18 cellular contexts compared by ENCODE assay signal in genomic region chr2:176093889-176094232, GRCh38. TPM values are rescaled to one million over a fixed set of nuclear protein-coding genes. Genes with fewer than 3 reads are reported as not detected.
DNase-seq lines count a peak whose midpoint lies in the region; ATAC-seq and TF ChIP-seq lines count a peak whose summit lies in the region.
"Had no signal": no experiment of that assay in that cellular context is flagged by ENCODE, and none has a peak within 500 bp of the region (broad histone marks: within the 10 kb centered on the region; RNA-seq: fewer than 3 reads in every experiment).

No MANE protein-coding gene starts in this region.

- H2AFZ ChIP-seq in OCI-LY7 (ENCODE audit: low read length): no peak overlapping the region

- H3K4me3 Mint-ChIP-seq in stimulated activated naive CD8-positive, alpha-beta T cell treated with anti-CD3 and anti-CD28 coated beads, Interleukin-15, Interleukin-2, amounts not matched to agents 100 ng/mL and 50 ng/mL, for 24 hours: peak overlapping the region; percentile 32
- peak overlapping the region in 1 of 2 donors; percentile 47 for H3K4me3 Mint-ChIP-seq in stimulated activated naive CD8-positive, alpha-beta T cell treated with anti-CD3 and anti-CD28 coated beads, Interleukin-15, amount 100 ng/mL, for 72 hours
- peak overlapping the region in 4 of 5 donors; percentile 1 to 57 (median 6) for H3K4me3 Mint-ChIP-seq in immature natural killer cell

- H3K9me2 ChIP-seq in OCI-LY7 (ENCODE audit: insufficient read depth, low read length): no peaks in the 10 kb centered on the region

- TF ChIP-seq POLR2A in vagina (IDR thresholded peaks at IDR 0.05) (no peak), upper lobe of left lung (IDR thresholded peaks at IDR 0.05) (no peak)

- TF ChIP-seq EP300 in upper lobe of left lung (IDR thresholded peaks at IDR 0.05): no peak

- H3K27me3 ChIP-seq in RWPE2 (ENCODE audit: insufficient read depth, poor library complexity, severe bottlenecking) (peaks cover 93% of the 10 kb centered on the region), vagina (no peaks in the 10 kb centered on the region), upper lobe of left lung (peaks cover 0 to 95% (median 51%) of the 10 kb centered on the region in 4 donors), right atrium auricular region (peaks cover 77 to 88% of the 10 kb centered on the region in 2 donors)

- intact Hi-C loops in vagina (cut with DNase I) (loop anchor here (5.0 kb wide), 1 partner anchor 842 kb away; no protein-coding TSS in a partner anchor), OCI-LY7 (cut with micrococcal nuclease; ENCODE audit: unreplicated experiment) (no loop called here)

- BruUV-seq in OCI-LY7 (replicated peaks; lab: Mats Ljungman, UMichigan): no TSS peak

- H4K20me1 ChIP-seq in OCI-LY7 (ENCODE audit: insufficient read depth, low read length): no peaks in the 10 kb centered on the region

- H3K4me1 ChIP-seq in RWPE2 (ENCODE audit: insufficient read depth, poor library complexity, severe bottlenecking) (no peaks in the 10 kb centered on the region), vagina (peaks cover 29% of the 10 kb centered on the region), OCI-LY7 (ENCODE audit: insufficient read depth, low read length, poor library complexity, severe bottlenecking) (peaks cover 14% of the 10 kb centered on the region), upper lobe of left lung (peaks cover 30 to 42% (median 33%) of the 10 kb centered on the region in 4 donors), right atrium auricular region (peaks cover 0 to 35% of the 10 kb centered on the region in 2 donors)

- H3K4me1 Mint-ChIP-seq in stimulated activated naive CD8-positive, alpha-beta T cell treated with anti-CD3 and anti-CD28 coated beads, Interleukin-15, Interleukin-2, amounts not matched to agents 100 ng/mL and 50 ng/mL, for 24 hours (ENCODE audit: low read depth): peaks cover 37% of the 10 kb centered on the region
- H3K4me1 Mint-ChIP-seq in stimulated activated naive CD8-positive, alpha-beta T cell treated with anti-CD3 and anti-CD28 coated beads, Interleukin-15, amount 100 ng/mL, for 72 hours: peaks cover 43% of the 10 kb centered on the region
- peaks cover 32 to 34% of the 10 kb centered on the region in 2 donors for H3K4me1 Mint-ChIP-seq in immature natural killer cell

- peak overlapping the region; percentile 36 for H3K27ac Mint-ChIP-seq in stimulated activated naive CD8-positive, alpha-beta T cell treated with anti-CD3 and anti-CD28 coated beads, Interleukin-15, Interleukin-2, amounts not matched to agents 100 ng/mL and 50 ng/mL, for 24 hours
- no peak overlapping the region for H3K27ac Mint-ChIP-seq in stimulated activated naive CD8-positive, alpha-beta T cell treated with anti-CD3 and anti-CD28 coated beads, Interleukin-15, amount 100 ng/mL, for 72 hours
- H3K27ac Mint-ChIP-seq in immature natural killer cell: no peak overlapping the region

- peaks cover 4% of the 10 kb centered on the region for H3K36me3 Mint-ChIP-seq in stimulated activated naive CD8-positive, alpha-beta T cell treated with anti-CD3 and anti-CD28 coated beads, Interleukin-15, Interleukin-2, amounts not matched to agents 100 ng/mL and 50 ng/mL, for 24 hours (ENCODE audit: low read depth)
- peaks cover 0 to 9% (median 0%) of the 10 kb centered on the region in 3 donors for H3K36me3 Mint-ChIP-seq in immature natural killer cell
- H3K36me3 Mint-ChIP-seq: T-cell had no signal

- peaks cover 90% of the 10 kb centered on the region for H3K27me3 Mint-ChIP-seq in stimulated activated naive CD8-positive, alpha-beta T cell treated with anti-CD3 and anti-CD28 coated beads, Interleukin-15, Interleukin-2, amounts not matched to agents 100 ng/mL and 50 ng/mL, for 24 hours
- H3K27me3 Mint-ChIP-seq in stimulated activated naive CD8-positive, alpha-beta T cell treated with anti-CD3 and anti-CD28 coated beads, Interleukin-15, amount 100 ng/mL, for 72 hours: peaks cover 99% of the 10 kb centered on the region
- peaks cover 61 to 80% (median 80%) of the 10 kb centered on the region in 3 donors for H3K27me3 Mint-ChIP-seq in immature natural killer cell (ENCODE audit: low read depth in 3 of 3)

- CTCF ChIA-PET in OCI-LY7 (lab: Charles Lee; ENCODE audit: unreplicated experiment): interaction anchor here (0.9 kb wide), 1 partner anchor 34 kb away, joined by 6 read pairs; no protein-coding TSS in a partner anchor

- ATAC-seq in stimulated activated naive CD8-positive, alpha-beta T cell treated with anti-CD3 and anti-CD28 coated beads, Interleukin-15, amount 100 ng/mL, for 72 hours: no peak
- ATAC-seq in RWPE2 (ENCODE audit: low read depth) (no peak), upper lobe of left lung (ENCODE audit: low FRiP score in 2 of 2) (no peak)
- ATAC-seq: activated CD4-positive, CD25-positive, alpha-beta regulatory T cell treated with anti-CD3 and anti-CD28 coated beads, Interleukin-2, amount 50 U/mL, for 24 hours; Panc1; T-cell had no signal

- POLR2A ChIA-PET in OCI-LY7 (lab: Charles Lee): interaction anchor here (0.6 kb wide), 1 partner anchor 31 kb away, joined by 4 read pairs; no protein-coding TSS in a partner anchor

- no peaks in the 10 kb centered on the region for H3K9me3 Mint-ChIP-seq in stimulated activated naive CD8-positive, alpha-beta T cell treated with anti-CD3 and anti-CD28 coated beads, Interleukin-15, Interleukin-2, amounts not matched to agents 100 ng/mL and 50 ng/mL, for 24 hours
- no peaks in the 10 kb centered on the region for H3K9me3 Mint-ChIP-seq in stimulated activated naive CD8-positive, alpha-beta T cell treated with anti-CD3 and anti-CD28 coated beads, Interleukin-15, amount 100 ng/mL, for 72 hours
- peaks cover 0 to 23% (median 4%) of the 10 kb centered on the region in 6 donors for H3K9me3 Mint-ChIP-seq in immature natural killer cell

- H3K9me3 ChIP-seq in RWPE2 (ENCODE audit: severe bottlenecking) (no peaks in the 10 kb centered on the region), vagina (no peaks in the 10 kb centered on the region), OCI-LY7 (ENCODE audit: low read length) (no peaks in the 10 kb centered on the region), upper lobe of left lung (no peaks in the 10 kb centered on the region), right atrium auricular region (no peaks in the 10 kb centered on the region)
- H3K9me3 ChIP-seq: testis had no signal

- 8 to 12% methylated on average over 8 of the region's 8 CpGs for WGBS in upper lobe of left lung, 2 donors

- H3K36me3 ChIP-seq in RWPE2 (ENCODE audit: low read depth) (no peaks in the 10 kb centered on the region), vagina (no peaks in the 10 kb centered on the region), OCI-LY7 (ENCODE audit: insufficient read depth, low read length) (no peaks in the 10 kb centered on the region), upper lobe of left lung (no peaks in the 10 kb centered on the region), right atrium auricular region (no peaks in the 10 kb centered on the region)

- no peak overlapping the region for H3K27ac ChIP-seq in RWPE2 (ENCODE audit: poor library complexity, severe bottlenecking)
- H3K27ac ChIP-seq in vagina: peak overlapping the region; percentile 91
- H3K27ac ChIP-seq in OCI-LY7 (ENCODE audit: low read depth, low read length, poor library complexity, severe bottlenecking): no peak overlapping the region
- no peak overlapping the region for H3K27ac ChIP-seq in upper lobe of left lung
- no peak overlapping the region for H3K27ac ChIP-seq in right atrium auricular region
- H3K27ac ChIP-seq: testis had no signal

- DNase-seq in stimulated activated naive CD8-positive, alpha-beta T cell treated with anti-CD3 and anti-CD28 coated beads, Interleukin-15, amount 100 ng/mL, for 72 hours: no peak
- DNase-seq in RWPE2 (ENCODE audit: low spot score) (no peak), immature natural killer cell (no peak), vagina (ENCODE audit: extremely low spot score in 2 of 2) (no peak), OCI-LY7 (ENCODE audit: low spot score) (no peak), upper lobe of left lung (no peak), right atrium auricular region (ENCODE audit: low spot score) (no peak)
- DNase-seq: cortex of kidney; NCI-H187 treated with DMSO at 0.1 percent for 48 hours; NCI-H524 treated with DMSO at 0.1 percent for 48 hours; stimulated activated CD4-positive, alpha-beta T cell treated with anti-CD3 and anti-CD28 coated beads, Interleukin-2, amount 100 ng/mL, for 48 hours; testis had no signal

- H3K79me2 ChIP-seq in OCI-LY7 (ENCODE audit: insufficient read depth, low read depth, low read length): no peaks in the 10 kb centered on the region

- H3K4me2 ChIP-seq in OCI-LY7 (ENCODE audit: low read length): no peak overlapping the region

- H3K4me3 ChIP-seq in RWPE2 (ENCODE audit: severe bottlenecking) (peak overlapping the region; percentile 39), vagina (peak overlapping the region; percentile 54 to 59), OCI-LY7 (ENCODE audit: low read depth, low read length, poor library complexity, severe bottlenecking) (no peak overlapping the region), upper lobe of left lung (no peak overlapping the region), right atrium auricular region (no peak overlapping the region)

- TF ChIP-seq CTCF in RWPE2 (IDR thresholded peaks at IDR 0.05; ENCODE audit: poor library complexity, severe bottlenecking): no peak
- no peak for TF ChIP-seq CTCF in vagina (IDR thresholded peaks at IDR 0.05)
- no peak for TF ChIP-seq CTCF in OCI-LY7 (conservative IDR thresholded peaks at IDR 0.05; ENCODE audit: low read length)
- TF ChIP-seq CTCF in upper lobe of left lung (IDR thresholded peaks at IDR 0.05): no peak
- TF ChIP-seq CTCF in right atrium auricular region (IDR thresholded peaks at IDR 0.05): no peak

RNA-seq across cellular contexts. Expression of gene HOXD13, which starts 1.3 kb away (rescaled TPM):
- polyA plus RNA-seq in immature natural killer cell: not detected
- total RNA-seq in vagina (15.7 TPM), OCI-LY7 (2022) (not detected in 2 replicates), upper lobe of left lung (not detected), right atrium auricular region (not detected)
- total RNA-seq in OCI-LY7 (2014; rRNA removed; shearing (Covaris generic)): not detected in 2 replicates
- total RNA-seq: epithelial cell of proximal tubule, lung microvascular endothelial cell, T-cell had no signal

RNA-seq across cellular contexts. Expression of gene HOXD12, which starts 5.7 kb away (rescaled TPM):
- polyA plus RNA-seq in immature natural killer cell: not detected
- total RNA-seq in vagina: 1.7 TPM
- total RNA-seq in OCI-LY7 (2014; rRNA removed; shearing (Covaris generic)): not detected in 2 replicates
- total RNA-seq in OCI-LY7 (2022): 0.25 TPM in 1 of 2 replicates, not detected in the other
- not detected for total RNA-seq in upper lobe of left lung
- not detected for total RNA-seq in right atrium auricular region
- total RNA-seq: epithelial cell of proximal tubule, lung microvascular endothelial cell, T-cell, testis had no signal

RNA-seq across cellular contexts. Expression of gene EVX2, which starts 10.1 kb away (rescaled TPM):
- polyA plus RNA-seq in immature natural killer cell: not detected
- total RNA-seq in vagina: 0.98 TPM
- not detected in 2 replicates for total RNA-seq in OCI-LY7 (2014; rRNA removed; shearing (Covaris generic))
- not detected in 2 replicates for total RNA-seq in OCI-LY7 (2022)
- total RNA-seq in upper lobe of left lung: not detected
- total RNA-seq in right atrium auricular region: not detected
- total RNA-seq: epithelial cell of proximal tubule, lung microvascular endothelial cell, T-cell had no signal

RNA-seq across cellular contexts. Expression of gene HOXD11, which starts 13.2 kb away (rescaled TPM):
- not detected for polyA plus RNA-seq in immature natural killer cell
- total RNA-seq in vagina (19.4 TPM), OCI-LY7 (2022) (not detected in 2 replicates), upper lobe of left lung (not detected), right atrium auricular region (not detected)
- not detected in 2 replicates for total RNA-seq in OCI-LY7 (2014; rRNA removed; shearing (Covaris generic))
- total RNA-seq: lung microvascular endothelial cell, T-cell had no signal

RNA-seq across cellular contexts. Expression of gene HOXD10, which starts 22.7 kb away (rescaled TPM):
- polyA plus RNA-seq in immature natural killer cell: not detected
- total RNA-seq in vagina: 19.6 TPM
- total RNA-seq in OCI-LY7 (2014; rRNA removed; shearing (Covaris generic)): not detected in 2 replicates
- total RNA-seq in OCI-LY7 (2022): not detected in 2 replicates
- under 1 TPM in 2 of 6 donors, not detected in 4; 0.47 to 0.55 TPM for total RNA-seq in upper lobe of left lung
- not detected for total RNA-seq in right atrium auricular region
- total RNA-seq: T-cell had no signal

Comparison
In these comparisons a context has a peak if more than half of its experiments do, and no peak if none do; other contexts are left out.
1. H3K4me3 ChIP-seq: peak in RWPE2 (single experiment) and vagina (2 of 2); none in OCI-LY7 (single experiment), upper lobe of left lung (0 of 4) and right atrium auricular region (0 of 2).
2. RNA of gene HOXD13, which starts 1.3 kb away (total RNA-seq): 15.7 TPM in vagina (single experiment); not detected in OCI-LY7, not detected in upper lobe of left lung and not detected in right atrium auricular region; every median in the first group is over 10 times any median in the second.